Comparison of ENCODE assay signal across 28 cellular contexts in genomic region chr5:29960323-29960722, GRCh38.
"Had no signal": no experiment of that assay in that cellular context is flagged by ENCODE, and none has a peak within 500 bp of the region (broad histone marks: within the 10 kb centered on the region; RNA-seq: fewer than 3 reads in every experiment).

No MANE protein-coding gene starts in this region.

- H3K9me3 Mint-ChIP-seq: mesothelial cell of epicardium, nephron, neural progenitor cell had no signal

- H3K36me3 ChIP-seq: esophagus squamous epithelium, heart right ventricle, left lung, neural progenitor cell, right lobe of liver, thoracic aorta, tibial nerve, upper lobe of left lung had no signal

- H3K4me1 ChIP-seq: esophagus squamous epithelium, heart right ventricle, left lung, neural progenitor cell, parathyroid adenoma, right lobe of liver, tibial nerve, upper lobe of left lung had no signal

- H3K4me3 ChIP-seq: esophagus squamous epithelium, heart right ventricle, left lung, neural progenitor cell, right lobe of liver, thoracic aorta, tibial nerve, upper lobe of left lung had no signal

- H3K79me2 ChIP-seq: parathyroid adenoma had no signal

- H3K36me3 Mint-ChIP-seq: mesothelial cell of epicardium; naive thymus-derived CD4-positive, alpha-beta T cell; neural progenitor cell; stimulated activated naive B cell treated with anti-CD40 and anti-IgM and Interleukin-4, amounts not matched to agents 10 μg/mL and 1 μg/mL and 100 μg/mL, for 72 hours had no signal

- H3K4me1 Mint-ChIP-seq: mesothelial cell of epicardium; naive thymus-derived CD4-positive, alpha-beta T cell; nephron; neural progenitor cell; stimulated activated naive B cell treated with anti-CD40 and anti-IgM and Interleukin-4, amounts not matched to agents 10 μg/mL and 1 μg/mL and 100 μg/mL, for 72 hours had no signal

- H3K4me2 ChIP-seq: neural progenitor cell had no signal

- H3K4me3 Mint-ChIP-seq: mesothelial cell of epicardium; naive thymus-derived CD4-positive, alpha-beta T cell; nephron; neural progenitor cell; stimulated activated naive B cell treated with anti-CD40 and anti-IgM and Interleukin-4, amounts not matched to agents 10 μg/mL and 1 μg/mL and 100 μg/mL, for 72 hours; stimulated activated naive CD8-positive, alpha-beta T cell treated with anti-CD3 and anti-CD28 coated beads, Interleukin-15, Interleukin-2, amounts not matched to agents 100 ng/mL and 50 ng/mL, for 24 hours had no signal

- H2AFZ ChIP-seq: neural progenitor cell, parathyroid adenoma had no signal

- H3K27ac Mint-ChIP-seq: mesothelial cell of epicardium; naive thymus-derived CD4-positive, alpha-beta T cell; nephron; neural progenitor cell; progenitor cell of endocrine pancreas; stimulated activated naive B cell treated with anti-CD40 and anti-IgM and Interleukin-4, amounts not matched to agents 10 μg/mL and 1 μg/mL and 100 μg/mL, for 72 hours; stimulated activated naive CD8-positive, alpha-beta T cell treated with anti-CD3 and anti-CD28 coated beads, Interleukin-15, Interleukin-2, amounts not matched to agents 100 ng/mL and 50 ng/mL, for 24 hours had no signal

- H3K27ac ChIP-seq: esophagus squamous epithelium, heart right ventricle, left lung, neural progenitor cell, parathyroid adenoma, right lobe of liver, thoracic aorta, tibial nerve, upper lobe of left lung had no signal

- H3K9ac ChIP-seq: neural progenitor cell, parathyroid adenoma had no signal

- H3K27me3 ChIP-seq: esophagus squamous epithelium, heart right ventricle, left lung, neural progenitor cell, right lobe of liver, tibial nerve, upper lobe of left lung had no signal

- DNase-seq: dermis blood vessel endothelial cell; effector memory CD4-positive, alpha-beta T cell; esophagus squamous epithelium; foreskin melanocyte; glutamatergic neuron; heart right ventricle; hippocampal formation; left cardiac atrium; left lung; mesenchymal stem cell; naive thymus-derived CD4-positive, alpha-beta T cell; right lobe of liver; small intestine; stimulated activated CD4-positive, alpha-beta T cell treated with anti-CD3 and anti-CD28 coated beads, Interleukin-15, amount 100 ng/mL, for 24 hours; stimulated activated CD4-positive, alpha-beta T cell treated with anti-CD3 and anti-CD28 coated beads, Interleukin-2, amount 100 ng/mL, for 48 hours; stimulated activated naive B cell treated with anti-CD40 and anti-IgM and Interleukin-4, amounts not matched to agents 10 μg/mL and 1 μg/mL and 100 μg/mL, for 72 hours; upper lobe of left lung had no signal

- H3K27me3 Mint-ChIP-seq: naive thymus-derived CD4-positive, alpha-beta T cell; progenitor cell of endocrine pancreas; stimulated activated naive B cell treated with anti-CD40 and anti-IgM and Interleukin-4, amounts not matched to agents 10 μg/mL and 1 μg/mL and 100 μg/mL, for 72 hours; stimulated activated naive CD8-positive, alpha-beta T cell treated with anti-CD3 and anti-CD28 coated beads, Interleukin-15, Interleukin-2, amounts not matched to agents 100 ng/mL and 50 ng/mL, for 24 hours had no signal

- FAIRE-seq: endothelial cell of umbilical vein, islet of Langerhans, small intestine, urothelium cell line had no signal

- H3K9me3 ChIP-seq: right lobe of liver, thoracic aorta, tibial nerve had no signal

- ATAC-seq: heart right ventricle; left cardiac atrium; left lung; naive thymus-derived CD4-positive, alpha-beta T cell; right lobe of liver had no signal
